ENCODE assay signal across 8 cellular contexts in genomic region chr19:45770192-45771101, GRCh38. TPM values are rescaled to one million over a fixed set of nuclear protein-coding genes. Genes with fewer than 3 reads are reported as not detected.
DNase-seq lines count a peak whose midpoint lies in the region; ATAC-seq and TF ChIP-seq lines count a peak whose summit lies in the region.

No MANE protein-coding gene starts in this region.

- H3K36me3 Mint-ChIP-seq in naive B cell, result no peaks in the 10 kb centered on the region
- peaks cover 19% of the 10 kb centered on the region for H3K36me3 Mint-ChIP-seq in stimulated activated effector memory CD8-positive, alpha-beta T cell treated with anti-CD3 and anti-CD28 coated beads, Interleukin-12 subunit alpha, Interleukin-12 subunit beta, amount 100 ng/mL, for 72 hours

- H3K27me3 Mint-ChIP-seq in naive B cell, result peaks cover 0 to 17% (median 9%) of the 10 kb centered on the region in 3 donors

- H3K27ac Mint-ChIP-seq in naive B cell, result peak overlapping the region in 5 of 6 donors; percentile 83 to 93 (median 91)
- H3K27ac Mint-ChIP-seq in stimulated activated effector memory CD8-positive, alpha-beta T cell treated with anti-CD3 and anti-CD28 coated beads, Interleukin-12 subunit alpha, Interleukin-12 subunit beta, amount 100 ng/mL, for 72 hours, result no peak overlapping the region

- peak; percentile 86 for DNase-seq in DMS114 treated with DMSO at 0.1 percent for 48 hours (lab: John Stamatoyannopoulos, UW; ENCODE audit: unreplicated experiment)
- DNase-seq in KBM-7, result peak; percentile 91
- peak; percentile 87 for DNase-seq in activated T-helper 1 cell treated with Interleukin-2 at 50 U/mL for 16 hours (ENCODE audit: low read depth)
- DNase-seq in fibroblast of gingiva (ENCODE audit: low read depth), result peak; percentile 99
- DNase-seq in naive B cell, result peak; percentile 91
- DNase-seq in stimulated activated effector memory CD8-positive, alpha-beta T cell treated with anti-CD3 and anti-CD28 coated beads, Interleukin-12 subunit alpha, Interleukin-12 subunit beta, amount 100 ng/mL, for 72 hours (ENCODE audit: low spot score in 2 of 2), result peak; percentile 93 to 95

- H3K9me3 Mint-ChIP-seq in naive B cell, result no peaks in the 10 kb centered on the region
- H3K9me3 Mint-ChIP-seq in stimulated activated effector memory CD8-positive, alpha-beta T cell treated with anti-CD3 and anti-CD28 coated beads, Interleukin-12 subunit alpha, Interleukin-12 subunit beta, amount 100 ng/mL, for 72 hours, result no peaks in the 10 kb centered on the region

- peak overlapping the region; percentile 82 to 95 (median 92) for H3K4me3 Mint-ChIP-seq in naive B cell
- H3K4me3 Mint-ChIP-seq in stimulated activated effector memory CD8-positive, alpha-beta T cell treated with anti-CD3 and anti-CD28 coated beads, Interleukin-12 subunit alpha, Interleukin-12 subunit beta, amount 100 ng/mL, for 72 hours, result peak overlapping the region; percentile 90

- ATAC-seq in GM21576 (IDR thresholded peaks at IDR 0.05; ENCODE audit: unreplicated experiment) (peak; percentile 48), naive B cell (ENCODE audit: low read depth in 2 of 2) (peak; percentile 73 to 74)
- peak; percentile 79 for ATAC-seq in stimulated activated effector memory CD8-positive, alpha-beta T cell treated with anti-CD3 and anti-CD28 coated beads, Interleukin-12 subunit alpha, Interleukin-12 subunit beta, amount 100 ng/mL, for 72 hours

- peaks cover 17 to 29% (median 28%) of the 10 kb centered on the region in 3 donors for H3K4me1 Mint-ChIP-seq in naive B cell
- H3K4me1 Mint-ChIP-seq in stimulated activated effector memory CD8-positive, alpha-beta T cell treated with anti-CD3 and anti-CD28 coated beads, Interleukin-12 subunit alpha, Interleukin-12 subunit beta, amount 100 ng/mL, for 72 hours, result peaks cover 23% of the 10 kb centered on the region

- in situ Hi-C loops in KBM-7 (cut with MboI; ENCODE audit: low pct_unique_long_range_greater_than_20kb, low sequenced_read_pairs), result no loop called here

TF ChIP-seq in PFSK-1, 5 proteins besides CTCF, POLR2A, EP300 and RAD21:
- TF ChIP-seq REST (IDR thresholded peaks at IDR 0.05; ENCODE audit: insufficient read depth in 1 of 2, low read depth in 2 of 2, low read length in 2 of 2) (no peak), TAF1 (IDR thresholded peaks at IDR 0.05; ENCODE audit: borderline replicate concordance, insufficient read depth, low read length) (no peak), SIN3A (IDR thresholded peaks at IDR 0.05; ENCODE audit: borderline replicate concordance, insufficient read depth, low read length) (0 out of 2 replicates have a peak, but pooled peaks have one; percentile 12), POLR2AphosphoS5 (IDR thresholded peaks at IDR 0.05; ENCODE audit: low read depth, low read length) (peak; percentile 93), FOXP2 (optimal IDR thresholded peaks at IDR 0.05; ENCODE audit: borderline replicate concordance, extremely low read depth, extremely low read length, insufficient read depth) (no peak)

RNA-seq across cellular contexts. Expression of gene SIX5, which starts 1.4 kb away (rescaled TPM):
- polyA plus RNA-seq in PFSK-1 (2012; ENCODE audit: insufficient read length, low read depth), result 33.3 TPM
- under 1 TPM in 1 of 6 donors, not detected in 5; 0.18 TPM for polyA plus RNA-seq in naive B cell (ENCODE audit: low read depth in 6 of 6)

RNA-seq across cellular contexts. Expression of gene DMPK, which starts 11.8 kb away (rescaled TPM):
- polyA plus RNA-seq in PFSK-1 (2012; ENCODE audit: insufficient read length, low read depth), result 94.7 TPM
- 1 to 10 TPM in 3 of 6 donors, under 1 TPM in 2, not detected in 1; 0.31 to 2.7 (median 1.1) TPM for polyA plus RNA-seq in naive B cell (ENCODE audit: low read depth in 6 of 6)

RNA-seq across cellular contexts. Expression of gene DMWD, which starts 22.2 kb away (rescaled TPM):
- polyA plus RNA-seq in PFSK-1 (2012; ENCODE audit: insufficient read length, low read depth), result 58.4 TPM
- polyA plus RNA-seq in naive B cell (ENCODE audit: low read depth in 6 of 6), result 10 to 100 TPM; 13.4 to 28.1 (median 22.1) TPM

RNA-seq across cellular contexts. Expression of gene MEIOSIN, which starts 37.2 kb away (rescaled TPM):
- polyA plus RNA-seq in PFSK-1 (2012; ENCODE audit: insufficient read length, low read depth), result not detected
- polyA plus RNA-seq in naive B cell (ENCODE audit: low read depth in 6 of 6), result not detected

RNA-seq across cellular contexts. Expression of gene FBXO46, which starts 39.8 kb away (rescaled TPM):
- 11.0 TPM for polyA plus RNA-seq in PFSK-1 (2012; ENCODE audit: insufficient read length, low read depth)
- polyA plus RNA-seq in naive B cell (ENCODE audit: low read depth in 6 of 6), result 10 to 100 TPM in 5 of 6 donors, 1 to 10 TPM in 1; 9.4 to 23.0 (median 13.9) TPM

Comparison
In these comparisons a context has a peak if more than half of its experiments do, and no peak if none do; other contexts are left out.
1. Peak in every context shown above with its lines: DNase-seq and ATAC-seq.